1 cellular context compared by ENCODE assay signal in the genomic region with DNA sequence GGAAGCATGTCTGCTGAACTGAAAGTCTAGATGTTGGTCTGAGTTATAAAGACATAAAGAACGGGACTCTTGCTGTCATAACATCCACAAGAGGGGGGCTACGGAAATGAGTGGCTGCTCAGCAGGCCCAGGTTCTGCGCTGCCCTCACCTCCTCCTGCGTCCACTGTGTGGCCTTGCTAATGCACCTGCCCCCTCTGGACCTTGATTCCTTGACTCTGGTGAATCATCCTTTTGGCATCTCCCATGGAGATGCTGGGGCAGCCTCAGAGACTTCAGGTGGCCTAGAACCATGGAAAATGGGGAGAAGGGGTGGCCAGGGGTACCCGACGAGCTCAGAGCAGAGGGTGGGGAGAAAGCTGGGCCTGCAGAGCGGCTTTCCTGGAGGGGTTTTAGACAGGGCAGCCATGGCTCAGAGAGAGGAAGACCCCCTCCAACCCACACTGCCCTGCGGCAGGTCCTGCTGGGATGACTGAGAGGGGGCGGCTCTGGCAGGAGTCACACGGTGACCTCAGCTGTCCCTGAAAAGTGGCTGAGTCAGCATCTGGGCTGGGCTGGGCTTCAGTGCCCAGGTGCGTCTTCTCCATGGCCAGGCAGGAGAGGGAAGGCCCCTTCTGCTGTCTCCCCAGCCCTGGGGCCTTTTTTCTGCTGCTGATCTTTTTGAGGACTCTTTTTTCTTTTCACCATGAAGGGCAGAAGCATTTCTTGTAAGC.
TF ChIP-seq lines count a peak whose summit lies in the region.

No MANE protein-coding gene starts in this region.

TF ChIP-seq in SK-N-SH, 30 proteins besides CTCF, POLR2A, EP300 and RAD21 (continued from another document):
- TF ChIP-seq, protein P1, sequence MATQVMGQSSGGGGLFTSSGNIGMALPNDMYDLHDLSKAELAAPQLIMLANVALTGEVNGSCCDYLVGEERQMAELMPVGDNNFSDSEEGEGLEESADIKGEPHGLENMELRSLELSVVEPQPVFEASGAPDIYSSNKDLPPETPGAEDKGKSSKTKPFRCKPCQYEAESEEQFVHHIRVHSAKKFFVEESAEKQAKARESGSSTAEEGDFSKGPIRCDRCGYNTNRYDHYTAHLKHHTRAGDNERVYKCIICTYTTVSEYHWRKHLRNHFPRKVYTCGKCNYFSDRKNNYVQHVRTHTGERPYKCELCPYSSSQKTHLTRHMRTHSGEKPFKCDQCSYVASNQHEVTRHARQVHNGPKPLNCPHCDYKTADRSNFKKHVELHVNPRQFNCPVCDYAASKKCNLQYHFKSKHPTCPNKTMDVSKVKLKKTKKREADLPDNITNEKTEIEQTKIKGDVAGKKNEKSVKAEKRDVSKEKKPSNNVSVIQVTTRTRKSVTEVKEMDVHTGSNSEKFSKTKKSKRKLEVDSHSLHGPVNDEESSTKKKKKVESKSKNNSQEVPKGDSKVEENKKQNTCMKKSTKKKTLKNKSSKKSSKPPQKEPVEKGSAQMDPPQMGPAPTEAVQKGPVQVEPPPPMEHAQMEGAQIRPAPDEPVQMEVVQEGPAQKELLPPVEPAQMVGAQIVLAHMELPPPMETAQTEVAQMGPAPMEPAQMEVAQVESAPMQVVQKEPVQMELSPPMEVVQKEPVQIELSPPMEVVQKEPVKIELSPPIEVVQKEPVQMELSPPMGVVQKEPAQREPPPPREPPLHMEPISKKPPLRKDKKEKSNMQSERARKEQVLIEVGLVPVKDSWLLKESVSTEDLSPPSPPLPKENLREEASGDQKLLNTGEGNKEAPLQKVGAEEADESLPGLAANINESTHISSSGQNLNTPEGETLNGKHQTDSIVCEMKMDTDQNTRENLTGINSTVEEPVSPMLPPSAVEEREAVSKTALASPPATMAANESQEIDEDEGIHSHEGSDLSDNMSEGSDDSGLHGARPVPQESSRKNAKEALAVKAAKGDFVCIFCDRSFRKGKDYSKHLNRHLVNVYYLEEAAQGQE (IDR thresholded peaks at IDR 0.05; ENCODE audit: low read depth, low read length) = no peak
- TF ChIP-seq GATA2 (CRISPR knock-in tag; IDR thresholded peaks at IDR 0.05) = no peak
